Comparison of ENCODE assay signal across 8 cellular contexts in the genomic region with DNA sequence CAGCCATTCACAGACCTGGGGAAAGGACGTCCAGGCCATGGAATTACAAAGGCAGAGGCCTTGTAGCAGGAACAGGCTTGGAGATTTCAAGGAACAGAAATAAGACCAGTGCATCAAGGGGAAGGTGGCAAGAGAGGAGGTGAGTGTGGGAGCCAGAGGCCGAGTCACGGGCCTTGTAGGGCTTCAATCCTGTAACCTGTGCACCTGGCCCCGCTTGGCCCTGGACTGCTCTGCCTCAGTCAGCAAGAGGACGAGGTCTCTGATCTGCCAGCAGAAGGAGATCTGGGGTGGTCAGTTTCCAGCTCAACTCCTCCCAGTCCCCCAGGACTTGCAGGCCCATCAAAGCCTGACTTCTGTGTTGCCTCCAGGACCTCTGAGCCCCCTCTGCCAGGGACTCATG.
"Had no signal": no experiment of that assay in that cellular context is flagged by ENCODE, and none has a peak within 500 bp of the region (broad histone marks: within the 10 kb centered on the region; RNA-seq: fewer than 3 reads in every experiment).

No MANE protein-coding gene starts in this region.

- H3K9ac ChIP-seq: GM23248 had no signal

- H3K4me3 ChIP-seq: GM23248 had no signal

- FAIRE-seq: HepG2 had no signal

- ATAC-seq: HepG2 had no signal

- H3K27ac ChIP-seq: GM23248, HL-60 had no signal

- H3K4me3 Mint-ChIP-seq: IgD-negative memory B cell had no signal

- DNase-seq: GM23248, GOT3, H7, HCEC 1CT, KBM-7 had no signal

- H2AFZ ChIP-seq: GM23248 had no signal
